ENCODE assay signal across 8 cellular contexts in the genomic region with DNA sequence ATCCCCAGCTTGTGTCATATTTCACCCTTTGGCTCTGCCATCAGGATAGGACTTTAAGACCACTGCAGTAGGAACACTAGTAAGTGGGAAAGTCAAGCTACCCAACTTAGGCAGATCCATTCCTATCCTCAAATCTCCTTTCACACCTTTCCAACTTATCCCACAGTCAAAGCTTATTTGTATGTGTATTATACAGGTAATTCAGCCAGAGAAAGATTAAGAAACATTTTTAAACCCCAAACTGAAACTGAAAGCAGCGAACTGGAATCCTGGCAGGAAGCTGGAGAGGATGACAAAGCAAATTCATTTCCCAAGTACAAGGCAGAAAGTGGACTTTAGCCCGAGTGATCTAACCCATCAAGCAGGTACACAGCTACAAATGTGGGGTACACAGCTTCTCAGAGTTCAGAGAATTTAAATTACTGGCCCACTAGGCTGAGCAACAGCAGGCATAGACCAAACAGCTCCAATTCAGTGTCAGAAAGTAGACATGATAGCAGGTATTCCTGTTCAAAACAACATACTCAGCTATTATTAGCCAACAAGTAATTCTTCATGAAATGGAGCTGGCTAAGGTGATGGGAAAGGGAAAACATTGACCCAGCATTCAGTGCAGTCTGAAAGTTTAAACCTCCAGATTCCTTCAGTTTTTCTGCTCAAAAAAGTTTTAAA. TPM values are rescaled to one million over a fixed set of nuclear protein-coding genes. Genes with fewer than 3 reads are reported as not detected.
A peak's percentile ranks its signal among the peaks of the same experiment; 100 is the strongest.
DNase-seq lines count a peak whose midpoint lies in the region; ATAC-seq and TF ChIP-seq lines count a peak whose summit lies in the region.

No MANE protein-coding gene starts in this region.

- peak; percentile 20 for TF ChIP-seq POLR2A in GM18505 (IDR thresholded peaks at IDR 0.05; ENCODE audit: borderline replicate concordance, extremely low read depth, insufficient read depth, insufficient read length)
- TF ChIP-seq POLR2A in body of pancreas (IDR thresholded peaks at IDR 0.05): peak in 1 of 3 donors; percentile 21

- in situ Hi-C loops in ACHN (cut with HindIII; ENCODE audit: low pct_ligation_motif_present, low pct_unique_long_range_greater_than_20kb, low sequenced_read_pairs): no loop called here

- peaks cover 67% of the 10 kb centered on the region for H4K20me1 ChIP-seq in smooth muscle cell (ENCODE audit: low read depth)

- H3K4me1 ChIP-seq in body of pancreas (peaks cover 45% of the 10 kb centered on the region), smooth muscle cell (ENCODE audit: low read depth) (peaks cover 7% of the 10 kb centered on the region)

- peak overlapping the region; percentile 57 for H3K9ac ChIP-seq in smooth muscle cell (ENCODE audit: low read depth)

- H3K4me3 ChIP-seq in body of pancreas: no peak overlapping the region
- H3K4me3 ChIP-seq in smooth muscle cell: peak overlapping the region; percentile 31

- no peak overlapping the region for H2AFZ ChIP-seq in smooth muscle cell (ENCODE audit: low read depth)

- no peaks in the 10 kb centered on the region for H3K27me3 ChIP-seq in body of pancreas
- H3K27me3 ChIP-seq in smooth muscle cell (ENCODE audit: low read depth): no peaks in the 10 kb centered on the region

- ATAC-seq in GM18505 (IDR thresholded peaks at IDR 0.05; ENCODE audit: unreplicated experiment) (no peak), body of pancreas (peak; percentile 95), HG03135 (IDR thresholded peaks at IDR 0.05; ENCODE audit: unreplicated experiment) (no peak)

- DNase-seq in ACHN: peak; percentile 88
- DNase-seq in NCI-H69 (lab: John Stamatoyannopoulos, UW): peak; percentile 69
- DNase-seq in body of pancreas: peak; percentile 63 to 87 (median 72)
- DNase-seq in iris pigment epithelial cell (ENCODE audit: low read depth): peak; percentile 90
- DNase-seq in smooth muscle cell (lab: John Stamatoyannopoulos, UW; ENCODE audit: unreplicated experiment): no peak
- DNase-seq in GM20000 (ENCODE audit: low spot score): no peak

- H3K79me2 ChIP-seq in smooth muscle cell (ENCODE audit: low read depth): peaks cover 67% of the 10 kb centered on the region

- WGBS in body of pancreas, 2 donors: 0% methylated on average over 2 of the region's 2 CpGs
- WGBS in smooth muscle cell (ENCODE audit: low lambda C conversion rate): 33% methylated on average over 2 of the region's 2 CpGs

- peak overlapping the region; percentile 86 to 94 (median 88) for H3K27ac ChIP-seq in body of pancreas
- H3K27ac ChIP-seq in smooth muscle cell (ENCODE audit: low read depth): peak overlapping the region; percentile 88

- H3K36me3 ChIP-seq in body of pancreas (replicated peaks in 1 of 2; ENCODE audit: insufficient read depth in 1 of 2, low read depth in 2 of 2) (peaks cover 0 to 6% of the 10 kb centered on the region in 2 donors), smooth muscle cell (ENCODE audit: low read depth) (no peaks in the 10 kb centered on the region)

- H3K4me2 ChIP-seq in smooth muscle cell: peak overlapping the region; percentile 72

- H3F3A ChIP-seq in smooth muscle cell (ENCODE audit: low read depth): peaks cover 40% of the 10 kb centered on the region

- TF ChIP-seq CTCF in body of pancreas (IDR thresholded peaks at IDR 0.05): no peak
- no peak for TF ChIP-seq CTCF in smooth muscle cell (IDR thresholded peaks at IDR 0.05; ENCODE audit: borderline replicate concordance, insufficient read depth, poor library complexity, severe bottlenecking)
- TF ChIP-seq CTCF in GM20000 (IDR thresholded peaks at IDR 0.05; ENCODE audit: extremely low read depth, missing control alignments): no peak

- intact Hi-C loops in body of pancreas (cut with DNase I): no loop called here

- H3K9me3 ChIP-seq in body of pancreas (no peaks in the 10 kb centered on the region), smooth muscle cell (replicated peaks; ENCODE audit: low read depth) (no peaks in the 10 kb centered on the region)

RNA-seq across cellular contexts. Expression of gene ILRUN, which starts 39.1 kb away (rescaled TPM):
- total RNA-seq in body of pancreas (10 to 100 TPM; 24.6 to 32.6 TPM), smooth muscle cell (23.9 and 24.5 TPM in 2 replicates)
- 7.5 and 9.0 TPM in 2 replicates for polyA plus RNA-seq in smooth muscle cell

Comparison
In these comparisons a context has a peak if more than half of its experiments do, and no peak if none do; other contexts are left out.
1. DNase-seq: peak in ACHN (single experiment), NCI-H69 (single experiment), body of pancreas (4 of 4) and iris pigment epithelial cell (single experiment); none in smooth muscle cell (single experiment) and GM20000 (single experiment).